In genomic region chr14:77044776-77045569, GRCh38 we compare ENCODE assay signal across 9 cellular contexts. TPM values are rescaled to one million over a fixed set of nuclear protein-coding genes. Genes with fewer than 3 reads are reported as not detected.
DNase-seq lines count a peak whose midpoint lies in the region; ATAC-seq and TF ChIP-seq lines count a peak whose summit lies in the region.
"Had no signal": no experiment of that assay in that cellular context is flagged by ENCODE, and none has a peak within 500 bp of the region (broad histone marks: within the 10 kb centered on the region; RNA-seq: fewer than 3 reads in every experiment).

No MANE protein-coding gene starts in this region.

- no peak for DNase-seq in natural killer cell
- no peak for DNase-seq in natural killer cell treated with Interleukin-12 subunit alpha and Interleukin-12 subunit beta and Interleukin-15 and Interleukin-18, amount 100 ng/mL, for 72 hours (ENCODE audit: low spot score)
- DNase-seq in esophagus muscularis mucosa (ENCODE audit: extremely low spot score): no peak
- DNase-seq in naive thymus-derived CD4-positive, alpha-beta T cell: no peak
- DNase-seq in GM13976 (ENCODE audit: low spot score): no peak
- no peak for DNase-seq in NCI-H748 (lab: John Stamatoyannopoulos, UW; ENCODE audit: unreplicated experiment)
- DNase-seq in DMS79 (lab: John Stamatoyannopoulos, UW): no peak
- DNase-seq in NCI-H82 treated with DMSO at 0.1 percent for 48 hours (lab: John Stamatoyannopoulos, UW; ENCODE audit: unreplicated experiment): no peak
- DNase-seq: AML-193 had no signal

- ATAC-seq in natural killer cell: no peak
- ATAC-seq in natural killer cell treated with Interleukin-12 subunit alpha and Interleukin-12 subunit beta and Interleukin-15 and Interleukin-18, amount 100 ng/mL, for 72 hours: no peak
- ATAC-seq in naive thymus-derived CD4-positive, alpha-beta T cell: no peak

- TF ChIP-seq POLR2A in esophagus muscularis mucosa (IDR thresholded peaks at IDR 0.05; ENCODE audit: low read depth): no peak

- no peaks in the 10 kb centered on the region for H3K27me3 ChIP-seq in esophagus muscularis mucosa
- no peaks in the 10 kb centered on the region for H3K27me3 ChIP-seq in naive thymus-derived CD4-positive, alpha-beta T cell (ENCODE audit: control insufficient read depth in 2 of 2, insufficient read depth in 2 of 2, low read length in 2 of 2)

- no peak for TF ChIP-seq EP300 in esophagus muscularis mucosa (IDR thresholded peaks at IDR 0.05)

- in situ Hi-C loops in GM13976 (cut with MboI; ENCODE audit: low sequenced_read_pairs, unreplicated experiment): loop anchor here (5.0 kb wide), 1 partner anchor 88 kb away; no protein-coding TSS in a partner anchor

- CTCF ChIA-PET in naive thymus-derived CD4-positive, alpha-beta T cell (lab: Charles Lee): interaction anchor here (1.1 to 6.1 kb wide), 7 partner anchors 8 to 169 kb away, joined by 3 to 61 read pairs (median 5); partner anchors contain the start of gene IRF2BPL

- no peaks in the 10 kb centered on the region for H3K36me3 Mint-ChIP-seq in natural killer cell
- no peaks in the 10 kb centered on the region for H3K36me3 Mint-ChIP-seq in natural killer cell treated with Interleukin-12 subunit alpha and Interleukin-12 subunit beta and Interleukin-15 and Interleukin-18, amount 100 ng/mL, for 72 hours
- no peaks in the 10 kb centered on the region for H3K36me3 Mint-ChIP-seq in naive thymus-derived CD4-positive, alpha-beta T cell

- no peak overlapping the region for H3K4me3 ChIP-seq in esophagus muscularis mucosa
- no peak overlapping the region for H3K4me3 ChIP-seq in naive thymus-derived CD4-positive, alpha-beta T cell (ENCODE audit: low read length)

- H3K4me1 ChIP-seq in esophagus muscularis mucosa: peaks cover 66 to 72% (median 70%) of the 10 kb centered on the region in 4 donors
- peaks cover 35 to 39% of the 10 kb centered on the region in 2 donors for H3K4me1 ChIP-seq in naive thymus-derived CD4-positive, alpha-beta T cell (ENCODE audit: control insufficient read depth in 2 of 2, insufficient read depth in 2 of 2, low read length in 2 of 2)

- no peaks in the 10 kb centered on the region for H3K9me3 ChIP-seq in esophagus muscularis mucosa
- H3K9me3 ChIP-seq in naive thymus-derived CD4-positive, alpha-beta T cell (ENCODE audit: control insufficient read depth in 2 of 3, low read length in 3 of 3): no peaks in the 10 kb centered on the region

- no peaks in the 10 kb centered on the region for H3K9me3 Mint-ChIP-seq in natural killer cell
- no peaks in the 10 kb centered on the region for H3K9me3 Mint-ChIP-seq in natural killer cell treated with Interleukin-12 subunit alpha and Interleukin-12 subunit beta and Interleukin-15 and Interleukin-18, amount 100 ng/mL, for 72 hours
- H3K9me3 Mint-ChIP-seq in naive thymus-derived CD4-positive, alpha-beta T cell: no peaks in the 10 kb centered on the region

- H3K36me3 ChIP-seq in esophagus muscularis mucosa: no peaks in the 10 kb centered on the region
- no peaks in the 10 kb centered on the region for H3K36me3 ChIP-seq in naive thymus-derived CD4-positive, alpha-beta T cell (ENCODE audit: control insufficient read depth in 2 of 3, insufficient read depth in 3 of 3, low read length in 3 of 3)

- H3K4me1 Mint-ChIP-seq in natural killer cell: peaks cover 36 to 50% of the 10 kb centered on the region in 2 donors
- H3K4me1 Mint-ChIP-seq in natural killer cell treated with Interleukin-12 subunit alpha and Interleukin-12 subunit beta and Interleukin-15 and Interleukin-18, amount 100 ng/mL, for 72 hours (ENCODE audit: low read depth in 2 of 2): peaks cover 43 to 45% of the 10 kb centered on the region in 2 donors
- H3K4me1 Mint-ChIP-seq in naive thymus-derived CD4-positive, alpha-beta T cell: peaks cover 25 to 69% (median 64%) of the 10 kb centered on the region in 7 donors

- H3K27me3 Mint-ChIP-seq in natural killer cell (ENCODE audit: low read depth in 2 of 2): no peaks in the 10 kb centered on the region
- no peaks in the 10 kb centered on the region for H3K27me3 Mint-ChIP-seq in natural killer cell treated with Interleukin-12 subunit alpha and Interleukin-12 subunit beta and Interleukin-15 and Interleukin-18, amount 100 ng/mL, for 72 hours
- H3K27me3 Mint-ChIP-seq in naive thymus-derived CD4-positive, alpha-beta T cell: no peaks in the 10 kb centered on the region

- POLR2A ChIA-PET in naive thymus-derived CD4-positive, alpha-beta T cell (lab: Charles Lee): interaction anchor here (0.7 to 12.3 kb wide), 8 partner anchors 15 to 115 kb away, joined by 3 to 240 read pairs (median 4); partner anchors contain the start of gene IRF2BPL

- TF ChIP-seq CTCF in natural killer cell (IDR thresholded peaks at IDR 0.05) (no peak), esophagus muscularis mucosa (IDR thresholded peaks at IDR 0.05) (no peak), GM13976 (IDR thresholded peaks at IDR 0.05; ENCODE audit: borderline replicate concordance, control extremely low read depth, extremely low read depth, insufficient read depth, missing control alignments) (no peak)

- peak overlapping the region; percentile 93 to 100 (median 98) for H3K27ac ChIP-seq in esophagus muscularis mucosa (replicated peaks in 1 of 4)
- no peak overlapping the region for H3K27ac ChIP-seq in naive thymus-derived CD4-positive, alpha-beta T cell (ENCODE audit: low read depth, low read length)

- WGBS in esophagus muscularis mucosa: 25% methylated on average over 4 of the region's 4 CpGs

- intact Hi-C loops in natural killer cell (cut with micrococcal nuclease) (no loop called here), esophagus muscularis mucosa (cut with DNase I) (loop anchor here (2.0 kb wide), 1 partner anchor 126 kb away; no protein-coding TSS in a partner anchor)
- intact Hi-C loops in naive thymus-derived CD4-positive, alpha-beta T cell (cut with micrococcal nuclease): loop anchor here in 1 of 2 donors (5.0 kb wide), 2 partner anchors 277 to 412 kb away; partner anchors contain the start of genes AHSA1, GSTZ1, POMT2 and VIPAS39

- no peak overlapping the region for H3K4me3 Mint-ChIP-seq in natural killer cell
- no peak overlapping the region for H3K4me3 Mint-ChIP-seq in natural killer cell treated with Interleukin-12 subunit alpha and Interleukin-12 subunit beta and Interleukin-15 and Interleukin-18, amount 100 ng/mL, for 72 hours
- no peak overlapping the region for H3K4me3 Mint-ChIP-seq in naive thymus-derived CD4-positive, alpha-beta T cell

- H3K27ac Mint-ChIP-seq in natural killer cell: peak overlapping the region; percentile 96 to 99
- H3K27ac Mint-ChIP-seq in natural killer cell treated with Interleukin-12 subunit alpha and Interleukin-12 subunit beta and Interleukin-15 and Interleukin-18, amount 100 ng/mL, for 72 hours: peak overlapping the region in 1 of 2 donors; percentile 98
- peak overlapping the region in 6 of 9 donors; percentile 5 to 98 (median 29) for H3K27ac Mint-ChIP-seq in naive thymus-derived CD4-positive, alpha-beta T cell

RNA-seq across cellular contexts. Expression of gene IRF2BPL, which starts 16.5 kb away (rescaled TPM):
- total RNA-seq in natural killer cell: 10 to 100 TPM; 39.3 to 46.5 (median 46.3) TPM
- 10 to 100 TPM; 18.0 to 28.9 TPM for total RNA-seq in natural killer cell treated with Interleukin-12 subunit alpha and Interleukin-12 subunit beta and Interleukin-15 and Interleukin-18, amount 100 ng/mL, for 72 hours
- total RNA-seq in esophagus muscularis mucosa: 100 to 1,000 TPM in 1 of 4 donors, 10 to 100 TPM in 3; 58.6 to 105 (median 98.4) TPM
- total RNA-seq in naive thymus-derived CD4-positive, alpha-beta T cell: 10 to 100 TPM; 30.2 to 45.2 (median 34.6) TPM
- 1 to 10 TPM; 3.5 to 3.8 TPM for polyA plus RNA-seq in naive thymus-derived CD4-positive, alpha-beta T cell

RNA-seq across cellular contexts. Expression of gene CIPC, which starts 53.1 kb away (rescaled TPM):
- total RNA-seq in natural killer cell: 10 to 100 TPM in 1 of 3 donors, 1 to 10 TPM in 2; 7.1 to 10.0 (median 9.9) TPM
- 10 to 100 TPM; 11.8 to 19.6 TPM for total RNA-seq in natural killer cell treated with Interleukin-12 subunit alpha and Interleukin-12 subunit beta and Interleukin-15 and Interleukin-18, amount 100 ng/mL, for 72 hours
- total RNA-seq in esophagus muscularis mucosa: 10 to 100 TPM; 37.1 to 63.0 (median 46.5) TPM
- 10 to 100 TPM in 4 of 5 experiments, 1 to 10 TPM in 1; 5.5 to 14.2 (median 12.9) TPM for total RNA-seq in naive thymus-derived CD4-positive, alpha-beta T cell
- polyA plus RNA-seq in naive thymus-derived CD4-positive, alpha-beta T cell: 1 to 10 TPM; 4.3 to 8.4 TPM
